9 cellular contexts compared by ENCODE assay signal in the genomic region with DNA sequence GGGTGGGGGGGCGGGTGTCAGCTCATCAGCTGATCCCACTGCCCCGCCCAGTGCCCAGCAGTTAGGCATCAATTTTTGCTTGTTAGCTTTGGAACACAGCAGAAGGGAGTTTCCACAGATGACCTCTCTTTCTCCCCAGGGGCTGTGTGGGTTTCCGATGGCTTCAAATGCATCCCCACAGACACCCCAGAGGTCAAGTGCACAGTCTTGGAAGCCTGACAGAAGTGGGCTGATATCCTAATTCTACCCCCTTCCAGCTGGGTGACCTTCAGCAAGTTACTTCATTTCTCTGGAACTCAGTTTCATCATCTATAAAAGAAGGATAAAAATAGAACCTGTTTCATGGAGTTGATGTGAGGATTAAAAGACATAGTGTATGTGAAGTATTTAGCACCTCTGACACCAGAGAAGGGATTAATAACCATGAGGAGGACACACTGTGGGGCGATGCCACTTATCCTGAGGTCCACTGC. TPM values are rescaled to one million over a fixed set of nuclear protein-coding genes. Genes with fewer than 3 reads are reported as not detected.
DNase-seq lines count a peak whose midpoint lies in the region; ATAC-seq and TF ChIP-seq lines count a peak whose summit lies in the region.
"Had no signal": no experiment of that assay in that cellular context is flagged by ENCODE, and none has a peak within 500 bp of the region (broad histone marks: within the 10 kb centered on the region; RNA-seq: fewer than 3 reads in every experiment).

No MANE protein-coding gene starts in this region.

- peaks cover 38% of the 10 kb centered on the region for H3K4me1 ChIP-seq in lower lobe of right lung
- no peaks in the 10 kb centered on the region for H3K4me1 ChIP-seq in gastroesophageal sphincter

- H3K36me3 ChIP-seq in lower lobe of right lung (no peaks in the 10 kb centered on the region), H7 (replicated peaks; ENCODE audit: control insufficient read depth, insufficient read depth, low read length) (peaks cover 5% of the 10 kb centered on the region), gastroesophageal sphincter (no peaks in the 10 kb centered on the region)

- H3K27ac Mint-ChIP-seq in progenitor cell of endocrine pancreas: no peak overlapping the region
- H3K27ac Mint-ChIP-seq: endodermal cell had no signal

- no peak overlapping the region for H3K27ac ChIP-seq in lower lobe of right lung
- no peak overlapping the region for H3K27ac ChIP-seq in gastroesophageal sphincter

- TF ChIP-seq EP300 in gastroesophageal sphincter (IDR thresholded peaks at IDR 0.05): no peak

- TF ChIP-seq POLR2A in gastroesophageal sphincter (IDR thresholded peaks at IDR 0.05): no peak

- H3K27me3 ChIP-seq in lower lobe of right lung (ENCODE audit: low read depth) (no peaks in the 10 kb centered on the region), H7 (ENCODE audit: control insufficient read depth, insufficient read depth, low read length) (no peaks in the 10 kb centered on the region), gastroesophageal sphincter (no peaks in the 10 kb centered on the region)

- WGBS in gastroesophageal sphincter (ENCODE audit: low coverage in 1 of 2), 2 donors: 50% methylated on average over 1 to 3 of the region's 4 CpGs

- H3K4me3 Mint-ChIP-seq in progenitor cell of endocrine pancreas (ENCODE audit: low read depth): no peak overlapping the region
- H3K4me3 Mint-ChIP-seq: endodermal cell had no signal

- no peaks in the 10 kb centered on the region for H3K9me3 Mint-ChIP-seq in progenitor cell of endocrine pancreas (ENCODE audit: low read depth)
- H3K9me3 Mint-ChIP-seq: endodermal cell had no signal

- H3K36me3 Mint-ChIP-seq in progenitor cell of endocrine pancreas (ENCODE audit: insufficient read depth): peaks cover 5% of the 10 kb centered on the region

- intact Hi-C loops in lower lobe of right lung (cut with DNase I): no loop called here

- DNase-seq in EL: peak; percentile 90
- DNase-seq in NCI-H226: peak; percentile 51
- DNase-seq in lower lobe of right lung: no peak
- no peak for DNase-seq in H7
- no peak for DNase-seq in middle frontal gyrus (ENCODE audit: extremely low spot score, low spot score)
- no peak for DNase-seq in progenitor cell of endocrine pancreas (ENCODE audit: low spot score, unreplicated experiment)
- DNase-seq: endodermal cell had no signal

- no peak for TF ChIP-seq CTCF in lower lobe of right lung (IDR thresholded peaks at IDR 0.05)
- TF ChIP-seq CTCF in progenitor cell of endocrine pancreas (IDR thresholded peaks at IDR 0.05; ENCODE audit: unreplicated experiment): no peak
- TF ChIP-seq CTCF in gastroesophageal sphincter (IDR thresholded peaks at IDR 0.05): no peak

- no peaks in the 10 kb centered on the region for H3K9me3 ChIP-seq in lower lobe of right lung
- H3K9me3 ChIP-seq in gastroesophageal sphincter: no peaks in the 10 kb centered on the region

- H3K4me3 ChIP-seq in lower lobe of right lung: no peak overlapping the region
- no peak overlapping the region for H3K4me3 ChIP-seq in H7 (ENCODE audit: insufficient read depth, low read depth, low read length)
- H3K4me3 ChIP-seq in gastroesophageal sphincter: no peak overlapping the region

- H3K27me3 Mint-ChIP-seq in progenitor cell of endocrine pancreas: no peaks in the 10 kb centered on the region

- peaks cover 20% of the 10 kb centered on the region for H3K4me1 Mint-ChIP-seq in progenitor cell of endocrine pancreas (ENCODE audit: low read depth)

- ATAC-seq in GM21576 (IDR thresholded peaks at IDR 0.05; ENCODE audit: unreplicated experiment) (peak; percentile 33), lower lobe of right lung (peak; percentile 12 to 44), gastroesophageal sphincter (no peak)

RNA-seq across cellular contexts. Expression of a gene that starts 22.0 kb away (rescaled TPM):
- 5.5 TPM for total RNA-seq in lower lobe of right lung
- 12.1 and 14.9 TPM in 2 replicates for total RNA-seq in H7 (2014; rRNA removed; shearing (Covaris generic))
- total RNA-seq in progenitor cell of endocrine pancreas: 8.2 and 9.0 TPM in 2 replicates
- total RNA-seq in gastroesophageal sphincter: 1 to 10 TPM in 2 of 4 donors, under 1 TPM in 2; 0.40 to 7.3 (median 1.6) TPM

Comparison
In these comparisons a context has a peak if more than half of its experiments do, and no peak if none do; other contexts are left out.
1. DNase-seq: peak in EL (single experiment) and NCI-H226 (single experiment); none in lower lobe of right lung (single experiment), H7 (single experiment), middle frontal gyrus (single experiment) and progenitor cell of endocrine pancreas (single experiment).